Comparison of ENCODE assay signal across 22 cellular contexts in genomic region chr1:201652180-201652579, GRCh38.
DNase-seq lines count a peak whose midpoint lies in the region; ATAC-seq and TF ChIP-seq lines count a peak whose summit lies in the region.
"Had no signal": no experiment of that assay in that cellular context is flagged by ENCODE, and none has a peak within 500 bp of the region (broad histone marks: within the 10 kb centered on the region; RNA-seq: fewer than 3 reads in every experiment).

No MANE protein-coding gene starts in this region.

- H3K4me3 ChIP-seq in heart right ventricle = no peak overlapping the region
- peak overlapping the region; percentile 97 for H3K4me3 ChIP-seq in WI38 (ENCODE audit: low read depth, low read length)
- no peak overlapping the region for H3K4me3 ChIP-seq in aorta (ENCODE audit: low read length in 2 of 2)
- H3K4me3 ChIP-seq in ovary = no peak overlapping the region
- H3K4me3 ChIP-seq: A549, Peyer's patch, SK-N-MC had no signal

- H3K4me1 ChIP-seq in heart right ventricle (peaks cover 24 to 92% (median 60%) of the 10 kb centered on the region in 9 donors), aorta (ENCODE audit: control insufficient read depth in 1 of 2, insufficient read depth in 2 of 2, low read length in 2 of 2) (peaks cover 0 to 4% of the 10 kb centered on the region in 2 donors), ovary (ENCODE audit: insufficient read depth) (peaks cover 12% of the 10 kb centered on the region)

- DNase-seq in Right ventricle myocardium superior (peak; percentile 27), heart right ventricle (no peak), left kidney (ENCODE audit: low read depth, low spot score) (peak; percentile 53), aorta (no peak), dermis blood vessel endothelial cell (no peak), ovary (no peak)
- DNase-seq: activated CD4-positive, alpha-beta memory T cell treated with anti-CD3 and anti-CD28 coated beads, Interleukin-2, amount 10 ng/mL, durations not matched to agents 7 days and 5 days; activated CD4-positive, CD25-positive, alpha-beta regulatory T cell; central memory CD4-positive, alpha-beta T cell; erythroblast; GDM1; left ventricle myocardium superior; MG63; NCI-H187; occipital lobe; Peyer's patch; retina; stimulated activated CD4-positive, alpha-beta T cell treated with anti-CD3 and anti-CD28 coated beads, Interleukin-12 subunit alpha, Interleukin-12 subunit beta, amount 100 ng/mL, for 4 hours had no signal

- H3K27me3 ChIP-seq in heart right ventricle = peaks cover 0 to 17% (median 0%) of the 10 kb centered on the region in 7 donors
- no peaks in the 10 kb centered on the region for H3K27me3 ChIP-seq in aorta (ENCODE audit: control insufficient read depth in 1 of 2, insufficient read depth in 2 of 2, low read length in 1 of 2)
- no peaks in the 10 kb centered on the region for H3K27me3 ChIP-seq in ovary
- H3K27me3 ChIP-seq: MG63, Peyer's patch had no signal

- no peak for TF ChIP-seq EP300 in ovary (IDR thresholded peaks at IDR 0.05)

- H3K9me3 ChIP-seq in heart right ventricle = no peaks in the 10 kb centered on the region
- H3K9me3 ChIP-seq in aorta (ENCODE audit: control insufficient read depth, low read length) = no peaks in the 10 kb centered on the region
- H3K9me3 ChIP-seq in ovary = no peaks in the 10 kb centered on the region
- H3K9me3 ChIP-seq: A549, MG63, Peyer's patch had no signal

- no peak for TF ChIP-seq POLR2A in ovary (IDR thresholded peaks at IDR 0.05)

- TF ChIP-seq CTCF in heart right ventricle (IDR thresholded peaks at IDR 0.05) (no peak), WI38 (IDR thresholded peaks at IDR 0.05; ENCODE audit: low read depth, low read length) (no peak), ovary (IDR thresholded peaks at IDR 0.05) (no peak)

- intact Hi-C loops in Right ventricle myocardium superior (cut with DNase I) = no loop called here
- intact Hi-C loops in heart right ventricle (cut with DNase I) = loop anchor here in 2 of 10 donors (5.0 kb wide), 2 partner anchors 40 to 90 kb away; no protein-coding TSS in a partner anchor
- intact Hi-C loops in aorta (cut with DNase I) = loop anchor here in 1 of 2 donors (5.0 kb wide), 1 partner anchor 45 kb away; no protein-coding TSS in a partner anchor
- intact Hi-C loops in ovary (cut with DNase I) = loop anchor here in 1 of 4 donors (5.0 kb wide), 1 partner anchor 90 kb away; no protein-coding TSS in a partner anchor

- ATAC-seq in Right ventricle myocardium superior (ENCODE audit: poor library complexity) (no peak), heart right ventricle (no peak), GM19455 (IDR thresholded peaks at IDR 0.05; ENCODE audit: unreplicated experiment) (no peak), aorta (ENCODE audit: low FRiP score) (no peak)
- ATAC-seq: A549, left ventricle myocardium superior had no signal

- H3K36me3 ChIP-seq in heart right ventricle = peaks cover 0 to 15% (median 0%) of the 10 kb centered on the region in 9 donors
- H3K36me3 ChIP-seq in aorta (ENCODE audit: control insufficient read depth in 1 of 2, insufficient read depth in 2 of 2, low read length in 1 of 2) = no peaks in the 10 kb centered on the region
- no peaks in the 10 kb centered on the region for H3K36me3 ChIP-seq in ovary
- H3K36me3 ChIP-seq: Peyer's patch had no signal

- 84 to 85% methylated on average over 5 of the region's 5 CpGs for WGBS in heart right ventricle, 2 donors
- WGBS in aorta, 2 donors = 87 to 92% methylated on average over 5 of the region's 5 CpGs
- 93 to 95% (median 95%) methylated on average over 5 of the region's 5 CpGs for WGBS in ovary, 3 donors

- no peak overlapping the region for H3K27ac ChIP-seq in heart right ventricle
- H3K27ac ChIP-seq in aorta (ENCODE audit: low read depth in 1 of 2, low read length in 2 of 2) = no peak overlapping the region
- H3K27ac ChIP-seq in ovary = no peak overlapping the region
- H3K27ac ChIP-seq: A549, Peyer's patch, SK-N-MC had no signal

Comparison
In these comparisons a context has a peak if more than half of its experiments do, and no peak if none do; other contexts are left out.
1. DNase-seq: peak in Right ventricle myocardium superior (single experiment) and left kidney (single experiment); none in heart right ventricle (0 of 2), aorta (0 of 2), dermis blood vessel endothelial cell (single experiment) and ovary (0 of 5).